In the genomic region with DNA sequence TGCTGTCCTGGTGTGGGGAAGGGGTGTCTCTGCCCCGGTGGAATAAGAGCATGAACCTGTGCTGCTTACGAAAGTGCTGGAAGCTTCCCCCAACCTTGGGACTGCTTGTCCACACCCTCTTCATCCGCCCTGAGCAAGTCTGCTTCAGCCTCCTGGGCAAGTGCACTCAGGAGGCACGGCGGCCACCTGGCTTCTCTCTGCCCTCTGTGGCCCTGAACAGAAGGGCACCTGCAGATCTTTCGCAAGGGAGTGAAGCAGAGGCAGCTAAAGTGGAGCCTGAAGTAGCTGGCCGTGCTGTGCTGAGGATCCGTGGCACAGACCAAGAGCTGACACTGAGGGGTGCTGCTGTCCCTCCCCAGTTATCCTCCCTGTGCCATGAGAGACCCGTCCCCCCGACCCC, we compare ENCODE assay signal across 4 cellular contexts. TPM values are rescaled to one million over a fixed set of nuclear protein-coding genes. Genes with fewer than 3 reads are reported as not detected.
DNase-seq lines count a peak whose midpoint lies in the region; ATAC-seq, FAIRE-seq and TF ChIP-seq lines count a peak whose summit lies in the region.
"Not testable (repeated sequence)": the region's sequence is repeated elsewhere in the genome, so short reads cannot be mapped to it uniquely, and the experiment has no call there.

No MANE protein-coding gene starts in this region.

- H3K9me3 ChIP-seq in left lung; HepG2 (ENCODE audit: low read length); upper lobe of right lung; aorta (ENCODE audit: control insufficient read depth, low read length): not testable (repeated sequence)

- intact Hi-C loops in left lung (cut with DNase I); HepG2 (cut with micrococcal nuclease; ENCODE audit: unreplicated experiment); upper lobe of right lung (cut with DNase I); aorta (cut with DNase I): not testable (repeated sequence)

- not testable (repeated sequence) for H3K9ac ChIP-seq in HepG2 (ENCODE audit: insufficient read depth, low read depth, low read length)

- not testable (repeated sequence) for H2AFZ ChIP-seq in HepG2 (ENCODE audit: low read length)

- H3K4me3 ChIP-seq in left lung; HepG2 (replicated peaks in 1 of 3; ENCODE audit: insufficient read depth in 1 of 3, low read depth in 2 of 3, low read length in 3 of 3); upper lobe of right lung; aorta (ENCODE audit: low read length in 2 of 2): not testable (repeated sequence)

- TF ChIP-seq POLR2A in HepG2 (IDR thresholded peaks at IDR 0.05; ENCODE audit: insufficient read depth in 1 of 2, low read depth in 2 of 2, low read length in 2 of 2), result not testable (repeated sequence)

- not testable (repeated sequence) for DNase-seq in left lung; HepG2 (ENCODE audit: low spot score); upper lobe of right lung; aorta

- not testable (repeated sequence) for H3K4me1 ChIP-seq in left lung; HepG2 (ENCODE audit: insufficient read depth, low read length); upper lobe of right lung; aorta (ENCODE audit: control insufficient read depth in 1 of 2, insufficient read depth in 2 of 2, low read length in 2 of 2)

- FAIRE-seq in HepG2 (lab: Jason Lieb, UNC), result not testable (repeated sequence)

- H3K36me3 ChIP-seq in left lung; HepG2 (replicated peaks in 1 of 2; ENCODE audit: control insufficient read depth in 1 of 2, insufficient read depth in 2 of 2, low read length in 2 of 2); upper lobe of right lung; aorta (ENCODE audit: control insufficient read depth in 1 of 2, insufficient read depth in 2 of 2, low read length in 1 of 2): not testable (repeated sequence)

- not testable (repeated sequence) for H3K4me2 ChIP-seq in HepG2 (ENCODE audit: low read depth, low read length)

- BruUV-seq in HepG2 (replicated peaks; lab: Mats Ljungman, UMichigan), result not testable (repeated sequence)

- POLR2A ChIA-PET in HepG2 (lab: Yijun Ruan, JAX), result not testable (repeated sequence)

- not testable (repeated sequence) for H3K27me3 ChIP-seq in left lung; HepG2 (ENCODE audit: control insufficient read depth in 1 of 2, insufficient read depth in 2 of 2, low read length in 2 of 2); upper lobe of right lung; aorta (ENCODE audit: control insufficient read depth in 1 of 2, insufficient read depth in 2 of 2, low read length in 1 of 2)

- WGBS in HepG2 (ENCODE audit: low lambda C conversion rate), result no CpG with 5 or more reads among the region's 10 CpGs
- no CpG with 5 or more reads among the region's 10 CpGs for WGBS in aorta, 2 donors

- TF ChIP-seq CTCF in left lung (IDR thresholded peaks at IDR 0.05); HepG2 (CRISPR knock-in tag; IDR thresholded peaks at IDR 0.05); upper lobe of right lung (IDR thresholded peaks at IDR 0.05): not testable (repeated sequence)

- ATAC-seq in left lung (peak; percentile 66), HepG2 (peak; percentile 48), upper lobe of right lung (peak; percentile 53), aorta (ENCODE audit: low FRiP score) (peak; percentile 15)

- not testable (repeated sequence) for TF ChIP-seq RAD21 in HepG2 (CRISPR knock-in tag; IDR thresholded peaks at IDR 0.05)

- not testable (repeated sequence) for H3K27ac ChIP-seq in left lung; HepG2 (ENCODE audit: extremely low read length, insufficient read depth, low read length); upper lobe of right lung; aorta (ENCODE audit: low read depth in 1 of 2, low read length in 2 of 2)

- not testable (repeated sequence) for TF ChIP-seq EP300 in HepG2 (IDR thresholded peaks at IDR 0.05; ENCODE audit: low read depth in 2 of 2, low read length in 2 of 2); HepG2 (CRISPR knock-in tag; IDR thresholded peaks at IDR 0.05; ENCODE audit: borderline replicate concordance)

- in situ Hi-C loops in HepG2 (cut with HindIII; ENCODE audit: extremely low pct_ligation_motif_present, low pct_unique_long_range_greater_than_20kb), result not testable (repeated sequence)

- CTCF ChIA-PET in HepG2 (lab: Yijun Ruan, JAX; ENCODE audit: low intra/inter-chr PET ratio, low total read pairs), result not testable (repeated sequence)

- not testable (repeated sequence) for H4K20me1 ChIP-seq in HepG2 (ENCODE audit: insufficient read depth, low read length)

- not testable (repeated sequence) for H3K79me2 ChIP-seq in HepG2 (ENCODE audit: insufficient read depth, low read length)

RNA-seq across cellular contexts. Expression of a gene that starts 9.6 kb away (rescaled TPM):
- total RNA-seq in left lung (10 to 100 TPM; 17.3 to 18.9 TPM), HepG2 (2016; rRNA removed; fragmentation: Illumina TruSeq; extraction: Trizol) (7.2 and 15.4 TPM in 2 replicates), upper lobe of right lung (23.3 TPM), aorta (10 to 100 TPM; 14.7 to 29.5 TPM)
- 2.1 and 2.3 TPM in 2 replicates for total RNA-seq in HepG2 (2016; cell fraction: cytosol; rRNA removed; fragmentation: Illumina TruSeq; extraction: Trizol; ENCODE audit: low read depth)
- total RNA-seq in HepG2 (2016; cell fraction: insoluble cytoplasmic fraction; rRNA removed; fragmentation: Illumina TruSeq; extraction: Trizol), result 7.6 and 13.8 TPM in 2 replicates
- 1.9 and 5.9 TPM in 2 replicates for total RNA-seq in HepG2 (2016; cell fraction: membrane; rRNA removed; fragmentation: Illumina TruSeq; extraction: Trizol)
- 15.4 and 17.3 TPM in 2 replicates for total RNA-seq in HepG2 (2016; cell fraction: nucleus; rRNA removed; fragmentation: Illumina TruSeq; extraction: Trizol)
- polyA plus RNA-seq in HepG2 (2011; rRNA removed) (53.8 and 57.9 TPM in 2 replicates), aorta (10 to 100 TPM in 1 of 2 donors, 1 to 10 TPM in 1; 5.8 to 40.3 TPM)
- 29.2 and 34.5 TPM in 2 replicates for polyA plus RNA-seq in HepG2 (2011; cell fraction: cytosol; rRNA removed)
- polyA plus RNA-seq in HepG2 (2011; cell fraction: nucleus; rRNA removed), result 350 and 359 TPM in 2 replicates
- polyA plus RNA-seq in HepG2 (2012), result 35.7 and 50.7 TPM in 2 replicates
- 0.57 and 0.66 TPM in 2 replicates for polyA plus RNA-seq in HepG2 (2016; cell fraction: cytosol; fragmentation: Illumina TruSeq; extraction: Trizol; ENCODE audit: low read depth)
- 6.2 and 6.3 TPM in 2 replicates for polyA plus RNA-seq in HepG2 (2016; cell fraction: insoluble cytoplasmic fraction; fragmentation: Illumina TruSeq; extraction: Trizol; ENCODE audit: low read depth)
- polyA plus RNA-seq in HepG2 (2016; cell fraction: membrane; fragmentation: Illumina TruSeq; extraction: Trizol; ENCODE audit: low read depth), result 1.8 and 2.6 TPM in 2 replicates
- 85.4 and 94.3 TPM in 2 replicates for polyA plus RNA-seq in HepG2 (2016; cell fraction: nucleus; fragmentation: Illumina TruSeq; extraction: Trizol; ENCODE audit: insufficient read depth, low read depth)
- 15.3 and 25.8 TPM in 2 replicates for polyA minus RNA-seq in HepG2 (2011; rRNA and poly(A)+ RNA removed; ENCODE audit: low replicate concordance)
- polyA minus RNA-seq in HepG2 (2011; cell fraction: cytosol; rRNA and poly(A)+ RNA removed), result 9.8 and 10.2 TPM in 2 replicates
- 62.5 and 68.2 TPM in 2 replicates for polyA minus RNA-seq in HepG2 (2011; cell fraction: nucleus; rRNA and poly(A)+ RNA removed)

Comparison
In these comparisons a context has a peak if more than half of its experiments do, and no peak if none do; other contexts are left out.
1. ATAC-seq: peak in every context shown above with its lines; median percentile 66 in left lung; 53 in upper lobe of right lung; 48 in HepG2; 15 in aorta.